In the genomic region with DNA sequence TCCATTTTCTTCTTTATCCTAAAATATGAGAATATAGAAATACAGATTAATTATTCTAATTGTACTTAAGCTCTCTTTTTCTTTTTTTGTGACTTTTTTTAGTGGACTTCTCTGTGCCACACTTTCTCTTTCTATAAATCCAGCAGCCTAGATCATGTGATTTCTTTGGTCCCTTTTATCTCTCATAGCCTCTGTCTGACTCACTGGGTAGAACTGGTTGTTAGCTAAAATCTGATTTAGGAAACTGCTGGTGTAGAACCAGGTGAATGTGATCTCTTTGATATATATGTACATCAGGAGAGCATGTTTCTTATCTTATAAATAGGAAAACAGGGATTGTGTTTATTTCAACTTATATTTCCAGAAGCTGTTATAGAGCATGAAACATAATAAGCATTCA, we compare ENCODE assay signal across 19 cellular contexts. TPM values are rescaled to one million over a fixed set of nuclear protein-coding genes. Genes with fewer than 3 reads are reported as not detected.
A peak's percentile ranks its signal among the peaks of the same experiment; 100 is the strongest.
DNase-seq lines count a peak whose midpoint lies in the region; ATAC-seq, FAIRE-seq and TF ChIP-seq lines count a peak whose summit lies in the region.
"Had no signal": no experiment of that assay in that cellular context is flagged by ENCODE, and none has a peak within 500 bp of the region (broad histone marks: within the 10 kb centered on the region; RNA-seq: fewer than 3 reads in every experiment).

No MANE protein-coding gene starts in this region.

- no peak overlapping the region for H2AFZ ChIP-seq in K562 (ENCODE audit: low read depth, low read length)

- no peaks in the 10 kb centered on the region for H3K79me2 ChIP-seq in K562 (ENCODE audit: control insufficient read depth, insufficient read depth, low read length)

- POLR2A ChIA-PET in activated CD8-positive, alpha-beta T cell treated with anti-CD3 and anti-CD28 coated beads, Interleukin-2, amount 10 ng/mL, durations not matched to agents 7 days and 5 days (lab: Charles Lee), result no interaction called here
- POLR2A ChIA-PET in activated CD8-positive, alpha-beta T cell treated with anti-CD3 and anti-CD28 coated beads for 36 hours (lab: Charles Lee), result no interaction called here
- POLR2A ChIA-PET in K562 (lab: Yijun Ruan, JAX), result interaction anchor here (1.3 kb wide), 1 partner anchor 20 kb away, joined by 3 read pairs; no protein-coding TSS in a partner anchor

- no peak overlapping the region for H3K4me2 ChIP-seq in K562 (ENCODE audit: insufficient read depth, low read length)

- H3K4me3 ChIP-seq in K562 (no peak overlapping the region), fibroblast of villous mesenchyme (ENCODE audit: low read depth, low read length) (no peak overlapping the region), lower leg skin (ENCODE audit: low read depth, poor library complexity, severe bottlenecking) (no peak overlapping the region)

- H3K9me3 ChIP-seq in K562 (replicated peaks; ENCODE audit: control insufficient read depth, insufficient read depth, low read depth, low read length), result no peaks in the 10 kb centered on the region

- peak; percentile 36 for ATAC-seq in activated CD8-positive, alpha-beta T cell treated with anti-CD3 and anti-CD28 coated beads, Interleukin-2, amount 10 ng/mL, durations not matched to agents 7 days and 5 days
- ATAC-seq in activated CD8-positive, alpha-beta T cell treated with anti-CD3 and anti-CD28 coated beads for 36 hours, result no peak
- ATAC-seq in K562, result no peak
- ATAC-seq in activated CD4-positive, CD25-positive, alpha-beta regulatory T cell treated with anti-CD3 and anti-CD28 coated beads, Interleukin-2, amount 50 U/mL, for 24 hours, result no peak
- ATAC-seq: CD8-positive, alpha-beta T cell had no signal

- H3K9me1 ChIP-seq in K562 (ENCODE audit: control insufficient read depth, insufficient read depth, low read length), result no peaks in the 10 kb centered on the region

- in situ Hi-C loops in K562 (cut with MboI), result no loop called here

- TF ChIP-seq CTCF in activated CD8-positive, alpha-beta T cell treated with anti-CD3 and anti-CD28 coated beads for 36 hours (IDR thresholded peaks at IDR 0.05), result no peak
- no peak for TF ChIP-seq CTCF in K562 (IDR thresholded peaks at IDR 0.05 in 2 of 3, conservative IDR thresholded peaks at IDR 0.05 in 1 of 3; ENCODE audit: insufficient read depth in 2 of 3, low read depth in 1 of 3, low read length in 3 of 3)
- no peak for TF ChIP-seq CTCF in fibroblast of villous mesenchyme (IDR thresholded peaks at IDR 0.05; ENCODE audit: insufficient read depth, low read depth, low read length)
- no peak for TF ChIP-seq CTCF in lower leg skin (IDR thresholded peaks at IDR 0.05)

- intact Hi-C loops in activated CD8-positive, alpha-beta T cell treated with anti-CD3 and anti-CD28 coated beads for 36 hours (cut with micrococcal nuclease), result no loop called here
- intact Hi-C loops in K562 (cut with micrococcal nuclease), result no loop called here
- intact Hi-C loops in lower leg skin (cut with DNase I; ENCODE audit: low total_unique reads), result no loop called here

- no peaks in the 10 kb centered on the region for H4K20me1 ChIP-seq in K562 (replicated peaks; ENCODE audit: control insufficient read depth, insufficient read depth, low read length)

- H3K4me1 Mint-ChIP-seq in activated CD8-positive, alpha-beta T cell treated with anti-CD3 and anti-CD28 coated beads, Interleukin-2, amount 10 ng/mL, durations not matched to agents 7 days and 5 days (ENCODE audit: low read depth), result peaks cover 4% of the 10 kb centered on the region
- peaks cover 4% of the 10 kb centered on the region for H3K4me1 Mint-ChIP-seq in activated CD8-positive, alpha-beta T cell treated with anti-CD3 and anti-CD28 coated beads for 36 hours (ENCODE audit: low read depth)

- BruUV-seq in K562 (replicated peaks; lab: Mats Ljungman, UMichigan), result no TSS peak

- no peaks in the 10 kb centered on the region for H3K27me3 Mint-ChIP-seq in activated CD8-positive, alpha-beta T cell treated with anti-CD3 and anti-CD28 coated beads, Interleukin-2, amount 10 ng/mL, durations not matched to agents 7 days and 5 days (ENCODE audit: low read depth)
- H3K27me3 Mint-ChIP-seq in activated CD8-positive, alpha-beta T cell treated with anti-CD3 and anti-CD28 coated beads for 36 hours, result no peaks in the 10 kb centered on the region
- H3K27me3 Mint-ChIP-seq: IgD-negative memory B cell had no signal

- H3K4me1 ChIP-seq in K562 (replicated peaks in 1 of 2; ENCODE audit: control insufficient read depth in 2 of 2, insufficient read depth in 2 of 2, low read length in 2 of 2), result peaks cover 0 to 2% of the 10 kb centered on the region in 2 experiments; a peak in 1 of 5 replicates

- no peak overlapping the region for H3K27ac Mint-ChIP-seq in activated CD8-positive, alpha-beta T cell treated with anti-CD3 and anti-CD28 coated beads, Interleukin-2, amount 10 ng/mL, durations not matched to agents 7 days and 5 days
- no peak overlapping the region for H3K27ac Mint-ChIP-seq in activated CD8-positive, alpha-beta T cell treated with anti-CD3 and anti-CD28 coated beads for 36 hours
- H3K27ac Mint-ChIP-seq: CD8-positive, alpha-beta T cell; IgD-negative memory B cell had no signal

- H3K9ac ChIP-seq in K562 (ENCODE audit: insufficient read depth in 1 of 2, low read depth in 2 of 2, low read length in 2 of 2), result no peak overlapping the region

- DNase-seq in activated CD8-positive, alpha-beta T cell treated with anti-CD3 and anti-CD28 coated beads, Interleukin-2, amount 10 ng/mL, durations not matched to agents 7 days and 5 days, result no peak
- no peak for DNase-seq in activated CD8-positive, alpha-beta T cell treated with anti-CD3 and anti-CD28 coated beads for 36 hours
- DNase-seq in K562 (ENCODE audit: extremely low read depth in 1 of 4, low spot score in 3 of 4) (no peak), fibroblast of villous mesenchyme (ENCODE audit: low read depth) (peak; percentile 33), Kasumi-1 (lab: John Stamatoyannopoulos, UW) (no peak), lower leg skin (ENCODE audit: low spot score in 2 of 2) (no peak)
- no peak for DNase-seq in activated naive CD4-positive, alpha-beta T cell treated with Interleukin-2 at 50 U/mL for 16 hours
- DNase-seq: 8988T; CD8-positive, alpha-beta T cell; DMS79; H7; MV-4-11; NCI-H1417; NCI-H1930; NCI-H446; NCI-H748 treated with DMSO at 0.1 percent for 48 hours had no signal

- TF ChIP-seq RAD21 in K562 (CRISPR knock-in tag; conservative IDR thresholded peaks at IDR 0.05 in 1 of 2, IDR thresholded peaks at IDR 0.05 in 1 of 2), result no peak

- no peak overlapping the region for H3K4me3 Mint-ChIP-seq in activated CD8-positive, alpha-beta T cell treated with anti-CD3 and anti-CD28 coated beads, Interleukin-2, amount 10 ng/mL, durations not matched to agents 7 days and 5 days
- no peak overlapping the region for H3K4me3 Mint-ChIP-seq in activated CD8-positive, alpha-beta T cell treated with anti-CD3 and anti-CD28 coated beads for 36 hours
- H3K4me3 Mint-ChIP-seq: CD8-positive, alpha-beta T cell; IgD-negative memory B cell had no signal

- H3K36me3 ChIP-seq in K562 (ENCODE audit: control insufficient read depth, insufficient read depth, low read length), result no peaks in the 10 kb centered on the region; the same call in 2 of the 3 replicates

- H3K9me3 Mint-ChIP-seq in activated CD8-positive, alpha-beta T cell treated with anti-CD3 and anti-CD28 coated beads, Interleukin-2, amount 10 ng/mL, durations not matched to agents 7 days and 5 days (ENCODE audit: insufficient read depth), result no peaks in the 10 kb centered on the region
- H3K9me3 Mint-ChIP-seq in activated CD8-positive, alpha-beta T cell treated with anti-CD3 and anti-CD28 coated beads for 36 hours, result no peaks in the 10 kb centered on the region
- H3K9me3 Mint-ChIP-seq: CD8-positive, alpha-beta T cell had no signal

- TF ChIP-seq POLR2A in K562 (conservative IDR thresholded peaks at IDR 0.05) (no peak), lower leg skin (IDR thresholded peaks at IDR 0.05) (no peak)

- H3K36me3 Mint-ChIP-seq in activated CD8-positive, alpha-beta T cell treated with anti-CD3 and anti-CD28 coated beads, Interleukin-2, amount 10 ng/mL, durations not matched to agents 7 days and 5 days (ENCODE audit: low read depth), result no peaks in the 10 kb centered on the region
- H3K36me3 Mint-ChIP-seq in activated CD8-positive, alpha-beta T cell treated with anti-CD3 and anti-CD28 coated beads for 36 hours (ENCODE audit: low read depth), result peaks cover 2% of the 10 kb centered on the region

- TF ChIP-seq EP300 in K562 (IDR thresholded peaks at IDR 0.05; ENCODE audit: low read length), result no peak

- H3K27me3 ChIP-seq in K562 (ENCODE audit: control insufficient read depth in 2 of 2, insufficient read depth in 2 of 2, low read length in 2 of 2), result no peaks in the 10 kb centered on the region

- H3K27ac ChIP-seq in K562 (ENCODE audit: extremely low read depth, low read depth, low read length), result no peak overlapping the region
- H3K27ac ChIP-seq: RWPE1 had no signal

- CTCF ChIA-PET in activated CD8-positive, alpha-beta T cell treated with anti-CD3 and anti-CD28 coated beads, Interleukin-2, amount 10 ng/mL, durations not matched to agents 7 days and 5 days (lab: Charles Lee), result no interaction called here
- CTCF ChIA-PET in activated CD8-positive, alpha-beta T cell treated with anti-CD3 and anti-CD28 coated beads for 36 hours (lab: Charles Lee), result no interaction called here
- CTCF ChIA-PET in K562 (lab: Yijun Ruan, JAX; ENCODE audit: low intra/inter-chr PET ratio), result no interaction called here

- no peak for FAIRE-seq in K562 (lab: Jason Lieb, UNC)

RNA-seq across cellular contexts. Expression of gene VRK2, which starts 54.9 kb away (rescaled TPM):
- total RNA-seq in activated CD8-positive, alpha-beta T cell treated with anti-CD3 and anti-CD28 coated beads, Interleukin-2, amount 10 ng/mL, durations not matched to agents 7 days and 5 days, result 10 to 100 TPM; 24.1 to 26.0 TPM
- total RNA-seq in activated CD8-positive, alpha-beta T cell treated with anti-CD3 and anti-CD28 coated beads for 36 hours, result 10 to 100 TPM; 17.7 to 18.3 TPM
- 5.3 and 17.4 TPM in 2 replicates for total RNA-seq in K562 (2011; cell fraction: chromatin; rRNA removed; ENCODE audit: low replicate concordance)
- 3.7 and 4.0 TPM in 2 replicates for total RNA-seq in K562 (2011; cell fraction: nucleolus; rRNA removed)
- total RNA-seq in K562 (2011; cell fraction: nucleoplasm; rRNA removed), result 5.6 and 8.5 TPM in 2 replicates
- total RNA-seq in K562 (2014; rRNA removed), result 31.9 and 32.1 TPM in 2 replicates
- total RNA-seq in K562 (2014; rRNA removed; fragmentation: Illumina TruSeq; extraction: Trizol), result 47.4 and 52.9 TPM in 2 replicates
- total RNA-seq in K562 (2015; rRNA removed; fragmentation: Illumina TruSeq; extraction: Trizol), result 44.0 and 46.5 TPM in 2 replicates
- 36.2 and 38.0 TPM in 2 replicates for total RNA-seq in K562 (2021)
- 36.5 and 42.5 TPM in 2 replicates for polyA plus RNA-seq in K562 (2011; rRNA removed)
- 10.2 and 18.3 TPM in 2 replicates for polyA plus RNA-seq in K562 (2011; cell fraction: cytosol; rRNA removed)
- 14.6 and 23.3 TPM in 2 replicates for polyA plus RNA-seq in K562 (2011; cell fraction: nucleus; rRNA removed)
- 36.3 and 36.6 TPM in 2 replicates for polyA plus RNA-seq in K562 (2012)
- 41.8 and 49.2 TPM in 2 replicates for polyA plus RNA-seq in K562 (2014; fragmentation: Illumina TruSeq; extraction: Trizol)
- polyA plus RNA-seq in K562 (2014; fragmentation: Nextera tagmentation; extraction: Ambion mirVana), result 10 to 100 TPM; 22.6 to 30.1 TPM
- 27.2 and 30.1 TPM in 2 replicates for polyA plus RNA-seq in K562 (2014; rRNA removed)
- polyA minus RNA-seq in K562 (2011; rRNA and poly(A)+ RNA removed), result 34.5 and 38.4 TPM in 2 replicates
- polyA minus RNA-seq in K562 (2011; cell fraction: cytosol; rRNA and poly(A)+ RNA removed), result 14.4 and 16.8 TPM in 2 replicates
- 10.9 and 21.5 TPM in 2 replicates for polyA minus RNA-seq in K562 (2011; cell fraction: nucleus; rRNA and poly(A)+ RNA removed)
- 26.7 and 29.4 TPM in 2 replicates for total RNA-seq in fibroblast of villous mesenchyme
- total RNA-seq in lower leg skin, result 10 to 100 TPM; 10.7 to 18.3 (median 13.8) TPM
